In the genomic region with DNA sequence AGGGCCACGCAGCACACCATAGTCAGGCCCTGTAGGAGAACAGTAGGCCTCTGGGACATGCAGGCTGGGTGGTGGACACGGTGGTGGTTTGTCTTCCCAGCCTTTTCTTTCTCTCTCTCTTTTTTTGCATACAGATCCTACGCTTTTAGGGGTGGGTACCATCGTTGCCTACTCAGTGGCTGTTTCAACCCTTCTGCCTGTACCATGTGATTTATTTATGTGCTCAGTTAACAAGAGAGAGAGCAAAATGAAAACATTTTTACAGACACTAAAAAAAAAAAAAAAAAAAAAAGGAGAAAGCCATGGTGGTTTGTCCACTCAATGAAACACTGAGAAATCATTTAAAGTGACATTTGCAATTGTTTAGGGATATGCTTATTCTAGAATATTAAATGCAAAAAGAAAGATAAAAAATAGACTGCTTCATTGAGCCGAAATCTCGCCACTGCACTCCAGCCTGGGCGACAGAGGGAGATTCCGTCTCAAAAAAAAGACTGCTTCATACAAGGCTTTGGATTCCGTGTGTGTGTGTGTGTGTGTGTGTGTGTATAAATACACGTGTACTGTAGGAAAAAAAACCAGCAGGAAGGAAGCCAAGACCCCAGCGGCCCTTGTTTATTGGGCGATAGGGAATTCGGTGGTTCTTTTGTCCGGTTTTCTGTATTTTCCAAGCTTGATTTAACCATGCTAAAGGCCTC, we compare ENCODE assay signal across 8 cellular contexts. TPM values are rescaled to one million over a fixed set of nuclear protein-coding genes. Genes with fewer than 3 reads are reported as not detected.
A peak's percentile ranks its signal among the peaks of the same experiment; 100 is the strongest.
DNase-seq lines count a peak whose midpoint lies in the region; ATAC-seq and TF ChIP-seq lines count a peak whose summit lies in the region.

No MANE protein-coding gene starts in this region.

- TF ChIP-seq CTCF in AG04449 (IDR thresholded peaks at IDR 0.05; ENCODE audit: insufficient read depth, low read length, missing control alignments): no peak
- TF ChIP-seq CTCF in GM23338 (conservative IDR thresholded peaks at IDR 0.05; ENCODE audit: low read depth in 2 of 2): no peak
- TF ChIP-seq CTCF in Panc1 (IDR thresholded peaks at IDR 0.05): no peak
- no peak for TF ChIP-seq CTCF in choroid plexus epithelial cell (conservative IDR thresholded peaks at IDR 0.05; ENCODE audit: low read depth, low read length)

- peaks cover 22% of the 10 kb centered on the region for H3K4me1 Mint-ChIP-seq in GM23338

- ATAC-seq in GM23338 (no peak), Panc1 (no peak), aorta (ENCODE audit: low FRiP score) (peak; percentile 19), HG03095 (IDR thresholded peaks at IDR 0.05; ENCODE audit: unreplicated experiment) (no peak), GM21367 (IDR thresholded peaks at IDR 0.05; ENCODE audit: unreplicated experiment) (no peak)

- no TSS peak for BruUV-seq in Panc1 (replicated peaks; lab: Mats Ljungman, UMichigan)

- H3K27me3 ChIP-seq in GM23338 (ENCODE audit: insufficient read depth) (peaks cover 29% of the 10 kb centered on the region), Panc1 (ENCODE audit: control insufficient read depth, insufficient read depth, low read length) (no peaks in the 10 kb centered on the region), mononuclear cell (ENCODE audit: insufficient read depth, low read length) (no peaks in the 10 kb centered on the region), aorta (ENCODE audit: control insufficient read depth in 1 of 2, insufficient read depth in 2 of 2, low read length in 1 of 2) (no peaks in the 10 kb centered on the region)

- 11 to 12% methylated on average over 14 of the region's 14 CpGs for WGBS in aorta, 2 donors

- in situ Hi-C loops in Panc1 (cut with HindIII; ENCODE audit: low pct_unique_long_range_greater_than_20kb, low sequenced_read_pairs): loop anchor here (25.0 kb wide), 1 partner anchor 104 kb away; no protein-coding TSS in a partner anchor

- H2AFZ ChIP-seq in GM23338: peak overlapping the region; percentile 95; the same call in 1 of the 2 replicates

- H3K36me3 ChIP-seq in GM23338 (ENCODE audit: insufficient read depth): no peaks in the 10 kb centered on the region
- H3K36me3 ChIP-seq in Panc1 (ENCODE audit: control insufficient read depth, insufficient read depth, low read length): no peaks in the 10 kb centered on the region
- H3K36me3 ChIP-seq in aorta (ENCODE audit: control insufficient read depth in 1 of 2, insufficient read depth in 2 of 2, low read length in 1 of 2): no peaks in the 10 kb centered on the region

- peak overlapping the region; percentile 94 for H3K27ac Mint-ChIP-seq in GM23338

- peak overlapping the region; percentile 77 for H3K4me2 ChIP-seq in GM23338

- 0 out of 3 replicates have a peak, but pooled peaks cover 5% of the 10 kb centered on the region for H3K9me3 Mint-ChIP-seq in GM23338

- H3K27me3 Mint-ChIP-seq in GM23338 (ENCODE audit: insufficient read depth, low read depth, poor library complexity): peaks cover 44% of the 10 kb centered on the region

- H3F3A ChIP-seq in GM23338 (replicated peaks; ENCODE audit: low read depth): peaks cover 21% of the 10 kb centered on the region

- H3K4me3 ChIP-seq in AG04449 (ENCODE audit: low read depth, low read length): peak overlapping the region; percentile 55
- peak overlapping the region; percentile 64 for H3K4me3 ChIP-seq in GM23338
- peak overlapping the region; percentile 57 to 75 for H3K4me3 ChIP-seq in Panc1 (ENCODE audit: low read depth in 2 of 2, low read length in 2 of 2)
- H3K4me3 ChIP-seq in choroid plexus epithelial cell (ENCODE audit: low read depth, low read length): peak overlapping the region; percentile 42
- peak overlapping the region; percentile 44 for H3K4me3 ChIP-seq in mononuclear cell (ENCODE audit: low read length)
- peak overlapping the region; percentile 36 to 46 for H3K4me3 ChIP-seq in aorta (ENCODE audit: low read length in 2 of 2)

- H3K27ac ChIP-seq in GM23338 (ENCODE audit: low read depth) (peak overlapping the region; percentile 78; the same call in 1 of the 2 replicates), Panc1 (ENCODE audit: low read length) (peak overlapping the region; percentile 87), aorta (ENCODE audit: low read depth in 1 of 2, low read length in 2 of 2) (peak overlapping the region in 1 of 2 donors; percentile 29)

- CTCF ChIA-PET in AG04449 (lab: Yijun Ruan, JAX) (interaction anchor here (0.6 to 8.1 kb wide), 26 partner anchors 8 to 480 kb away, joined by 3 to 113 read pairs (median 6); partner anchors contain the start of genes DYNC1H1 and MOK), Panc1 (lab: Charles Lee) (interaction anchor here (0.6 kb wide), 1 partner anchor 1279 kb away, joined by 3 read pairs; no protein-coding TSS in a partner anchor)

- intact Hi-C loops in Panc1 (cut with micrococcal nuclease; ENCODE audit: unreplicated experiment): loop anchor here (10.0 kb wide), 1 partner anchor 351 kb away; the partner anchor contains the start of gene DYNC1H1
- intact Hi-C loops in aorta (cut with DNase I): loop anchor here (5.0 to 10.0 kb wide), 3 partner anchors 179 to 351 kb away; partner anchors contain the start of genes HSP90AA1 (in 2 of the 2), DYNC1H1 (in 1 of the 2) and WDR20 (in 1 of the 2)

- H3K36me3 Mint-ChIP-seq in GM23338 (ENCODE audit: low read depth): no peaks in the 10 kb centered on the region; the same call in 2 of the 3 replicates

- no peaks in the 10 kb centered on the region for H3K9me3 ChIP-seq in Panc1 (ENCODE audit: control insufficient read depth, insufficient read depth, low read depth, low read length)
- no peaks in the 10 kb centered on the region for H3K9me3 ChIP-seq in mononuclear cell (ENCODE audit: low read depth, low read length)
- H3K9me3 ChIP-seq in aorta (ENCODE audit: control insufficient read depth, low read length): no peaks in the 10 kb centered on the region

- peak overlapping the region; percentile 95 for H3K4me3 Mint-ChIP-seq in GM23338

- no peaks in the 10 kb centered on the region for H3K9me2 ChIP-seq in GM23338 (ENCODE audit: insufficient read depth)

- H3K79me2 ChIP-seq in GM23338 (replicated peaks; ENCODE audit: insufficient read depth): no peaks in the 10 kb centered on the region

- DNase-seq in AG04449 (ENCODE audit: low read depth, low spot score) (no peak), GM23338 (ENCODE audit: low spot score) (no peak), Panc1 (ENCODE audit: low read depth, low spot score) (no peak), choroid plexus epithelial cell (ENCODE audit: low read depth) (peak; percentile 33), aorta (peak; percentile 63 to 71)

- H4K20me1 ChIP-seq in GM23338 (replicated peaks; ENCODE audit: insufficient read depth): no peaks in the 10 kb centered on the region

- H3K4me1 ChIP-seq in GM23338 (ENCODE audit: insufficient read depth): peaks cover 27% of the 10 kb centered on the region
- H3K4me1 ChIP-seq in Panc1 (ENCODE audit: control insufficient read depth, insufficient read depth, low read length): peaks cover 25% of the 10 kb centered on the region
- H3K4me1 ChIP-seq in mononuclear cell (ENCODE audit: insufficient read depth, low read length): peaks cover 64% of the 10 kb centered on the region
- no peaks in the 10 kb centered on the region for H3K4me1 ChIP-seq in aorta (ENCODE audit: control insufficient read depth in 1 of 2, insufficient read depth in 2 of 2, low read length in 2 of 2)

- POLR2A ChIA-PET in AG04449 (lab: Yijun Ruan, JAX) (no interaction called here), Panc1 (lab: Charles Lee) (no interaction called here)

TF ChIP-seq in GM23338, 12 proteins besides CTCF, POLR2A, EP300 and RAD21 (continues in another document):
- no peak for TF ChIP-seq EZH2phosphoT487 (IDR thresholded peaks at IDR 0.05; ENCODE audit: unreplicated experiment)
- no peak for TF ChIP-seq ZNF114 (CRISPR knock-in tag; IDR thresholded peaks at IDR 0.05)
- TF ChIP-seq JUNB (IDR thresholded peaks at IDR 0.05; ENCODE audit: unreplicated experiment): no peak
- no peak for TF ChIP-seq ZNF331 (CRISPR knock-in tag; IDR thresholded peaks at IDR 0.05; ENCODE audit: low read depth)
- TF ChIP-seq CREB1 (CRISPR knock-in tag; IDR thresholded peaks at IDR 0.05; ENCODE audit: low read depth): no peak

RNA-seq across cellular contexts. Expression of gene ZNF839, which starts 3.3 kb away (rescaled TPM):
- 8.0 and 10.0 TPM in 2 replicates for total RNA-seq in GM23338 (2014; rRNA removed; shearing (Covaris generic))
- polyA plus RNA-seq in GM23338 (2016; fragmentation: Nextera tagmentation; extraction: Ambion mirVana): 6.0 and 7.9 TPM in 2 replicates
- total RNA-seq in Panc1 (2021; ENCODE audit: unreplicated experiment): 10.8 TPM
- polyA plus RNA-seq in Panc1 (2012; ENCODE audit: insufficient read length): 7.2 TPM
- total RNA-seq in mononuclear cell: 12.5 TPM
- total RNA-seq in aorta: 10 to 100 TPM in 1 of 2 donors, 1 to 10 TPM in 1; 7.7 to 13.1 TPM
- polyA plus RNA-seq in aorta: 1 to 10 TPM; 6.0 to 8.4 TPM

RNA-seq across cellular contexts. Expression of gene MOK, which starts 11.2 kb away (rescaled TPM):
- total RNA-seq in GM23338 (2014; rRNA removed; shearing (Covaris generic)): 2.1 and 3.1 TPM in 2 replicates
- polyA plus RNA-seq in GM23338 (2016; fragmentation: Nextera tagmentation; extraction: Ambion mirVana): 3.1 and 4.7 TPM in 2 replicates
- 9.8 TPM for total RNA-seq in Panc1 (2021; ENCODE audit: unreplicated experiment)
- polyA plus RNA-seq in Panc1 (2012; ENCODE audit: insufficient read length): 6.9 TPM
- 2.2 TPM for total RNA-seq in mononuclear cell
- 10 to 100 TPM in 1 of 2 donors, 1 to 10 TPM in 1; 10.0 to 16.4 TPM for total RNA-seq in aorta
- polyA plus RNA-seq in aorta: 10 to 100 TPM; 10.8 to 28.3 TPM

RNA-seq across cellular contexts. Expression of gene CINP, which starts 46.5 kb away (rescaled TPM):
- total RNA-seq in GM23338 (2014; rRNA removed; shearing (Covaris generic)): 54.0 and 65.4 TPM in 2 replicates
- polyA plus RNA-seq in GM23338 (2016; fragmentation: Nextera tagmentation; extraction: Ambion mirVana) (63.1 and 64.9 TPM in 2 replicates), aorta (10 to 100 TPM; 21.2 to 25.9 TPM)
- total RNA-seq in Panc1 (2021; ENCODE audit: unreplicated experiment) (28.3 TPM), mononuclear cell (20.6 TPM), aorta (10 to 100 TPM; 25.9 to 30.8 TPM)
- 29.0 TPM for polyA plus RNA-seq in Panc1 (2012; ENCODE audit: insufficient read length)

RNA-seq across cellular contexts. Expression of gene TECPR2, which starts 46.5 kb away (rescaled TPM):
- total RNA-seq in GM23338 (2014; rRNA removed; shearing (Covaris generic)): 16.9 and 20.5 TPM in 2 replicates
- polyA plus RNA-seq in GM23338 (2016; fragmentation: Nextera tagmentation; extraction: Ambion mirVana): 4.8 and 5.2 TPM in 2 replicates
- 15.5 TPM for total RNA-seq in Panc1 (2021; ENCODE audit: unreplicated experiment)
- polyA plus RNA-seq in Panc1 (2012; ENCODE audit: insufficient read length): 15.7 TPM
- total RNA-seq in mononuclear cell: 2.7 TPM
- 10 to 100 TPM; 32.2 to 32.5 TPM for total RNA-seq in aorta
- 1 to 10 TPM; 3.5 to 5.5 TPM for polyA plus RNA-seq in aorta

Comparison
In these comparisons a context has a peak if more than half of its experiments do, and no peak if none do; other contexts are left out.
1. DNase-seq: peak in choroid plexus epithelial cell (single experiment) and aorta (2 of 2); none in AG04449 (single experiment), GM23338 (single experiment) and Panc1 (single experiment).
2. Peak in every context shown above with its lines, with median percentiles within 50 percentile points of each other: H3K4me3 ChIP-seq.